15 cellular contexts compared by ENCODE assay signal in the genomic region with DNA sequence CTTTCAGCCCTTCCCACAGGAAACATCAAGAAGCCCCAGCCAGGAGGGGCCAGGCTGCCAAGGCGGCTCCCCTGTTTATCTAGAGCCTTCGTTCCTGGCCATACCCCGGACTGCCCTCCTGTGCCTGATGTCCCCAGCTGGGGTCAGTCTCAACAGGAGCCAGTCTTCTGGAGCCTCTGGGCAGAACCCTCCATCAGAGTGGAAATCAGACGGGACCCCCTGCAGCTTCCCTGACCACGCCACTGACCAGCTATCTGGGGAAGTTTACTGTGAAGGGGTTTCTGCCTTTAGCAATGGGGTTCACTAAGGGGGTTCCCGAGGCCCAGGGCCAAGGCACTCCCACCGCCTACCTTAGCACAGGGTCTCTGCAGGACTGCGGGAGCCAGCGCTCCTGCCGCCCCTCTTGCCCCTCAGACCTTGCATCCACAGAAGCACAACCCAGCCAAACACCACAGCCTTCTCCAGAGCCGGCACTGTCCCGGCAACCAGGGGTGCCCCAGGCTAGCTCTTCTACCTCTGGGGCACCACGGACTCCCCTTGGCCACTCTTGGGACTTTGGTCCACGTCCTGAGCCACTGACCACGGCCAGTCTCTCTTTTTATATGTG. TPM values are rescaled to one million over a fixed set of nuclear protein-coding genes. Genes with fewer than 3 reads are reported as not detected.
"Had no signal": no experiment of that assay in that cellular context is flagged by ENCODE, and none has a peak within 500 bp of the region (broad histone marks: within the 10 kb centered on the region; RNA-seq: fewer than 3 reads in every experiment).

No MANE protein-coding gene starts in this region.

- H3K4me3 ChIP-seq: dorsolateral prefrontal cortex, gastroesophageal sphincter, vagina had no signal

- ATAC-seq: activated T-cell treated with anti-CD3 and anti-CD28 coated beads, Interleukin-2, amount 50 U/mL, for 4 hours; gastroesophageal sphincter; left lobe of liver; stimulated activated effector memory CD8-positive, alpha-beta T cell treated with anti-CD3 and anti-CD28 coated beads, Interleukin-12 subunit alpha, Interleukin-12 subunit beta, amount 100 ng/mL, for 72 hours had no signal

- H3K27ac ChIP-seq: dorsolateral prefrontal cortex, gastroesophageal sphincter, parathyroid adenoma, vagina had no signal

- H3K9me3 ChIP-seq: gastroesophageal sphincter, vagina had no signal

- H3K27me3 ChIP-seq: dorsolateral prefrontal cortex, gastroesophageal sphincter, vagina had no signal

- H3K9me3 Mint-ChIP-seq: activated naive CD8-positive, alpha-beta T cell treated with anti-CD3 and anti-CD28 coated beads for 36 hours; activated T-cell treated with anti-CD3 and anti-CD28 coated beads, Interleukin-2, amount 50 U/mL, for 4 hours; brain; endodermal cell; stimulated activated effector memory CD8-positive, alpha-beta T cell treated with anti-CD3 and anti-CD28 coated beads, Interleukin-12 subunit alpha, Interleukin-12 subunit beta, amount 100 ng/mL, for 72 hours had no signal

- H3K27me3 Mint-ChIP-seq: activated naive CD8-positive, alpha-beta T cell treated with anti-CD3 and anti-CD28 coated beads for 36 hours had no signal

- H3K4me3 Mint-ChIP-seq: activated naive CD8-positive, alpha-beta T cell treated with anti-CD3 and anti-CD28 coated beads for 36 hours; activated T-cell treated with anti-CD3 and anti-CD28 coated beads, Interleukin-2, amount 50 U/mL, for 4 hours; endodermal cell; stimulated activated effector memory CD8-positive, alpha-beta T cell treated with anti-CD3 and anti-CD28 coated beads, Interleukin-12 subunit alpha, Interleukin-12 subunit beta, amount 100 ng/mL, for 72 hours had no signal

- H3K27ac Mint-ChIP-seq: activated naive CD8-positive, alpha-beta T cell treated with anti-CD3 and anti-CD28 coated beads for 36 hours; endodermal cell had no signal

- H3K36me3 Mint-ChIP-seq: brain had no signal

- DNase-seq: activated CD4-positive, alpha-beta T cell treated with anti-CD3 and anti-CD28 coated beads, Interleukin-2, amount 50 U/mL, for 4 hours; activated gamma-delta T cell; activated naive CD8-positive, alpha-beta T cell treated with anti-CD3 and anti-CD28 coated beads for 36 hours; activated T-cell treated with anti-CD3 and anti-CD28 coated beads, Interleukin-2, amount 50 U/mL, for 4 hours; endodermal cell; stimulated activated CD4-positive, alpha-beta T cell treated with anti-CD3 and anti-CD28 coated beads, Interleukin-12 subunit alpha, Interleukin-12 subunit beta, amount 100 ng/mL, for 4 hours; stimulated activated CD4-positive, alpha-beta T cell treated with anti-CD3 and anti-CD28 coated beads, Interleukin-2, amount 100 ng/mL, for 24 hours; T-helper 2 cell had no signal

RNA-seq across cellular contexts. Expression of gene AUNIP, which starts 43.0 kb away (rescaled TPM):
- total RNA-seq: left lobe of liver had no signal
